ENCODE assay signal across 26 cellular contexts in the genomic region with DNA sequence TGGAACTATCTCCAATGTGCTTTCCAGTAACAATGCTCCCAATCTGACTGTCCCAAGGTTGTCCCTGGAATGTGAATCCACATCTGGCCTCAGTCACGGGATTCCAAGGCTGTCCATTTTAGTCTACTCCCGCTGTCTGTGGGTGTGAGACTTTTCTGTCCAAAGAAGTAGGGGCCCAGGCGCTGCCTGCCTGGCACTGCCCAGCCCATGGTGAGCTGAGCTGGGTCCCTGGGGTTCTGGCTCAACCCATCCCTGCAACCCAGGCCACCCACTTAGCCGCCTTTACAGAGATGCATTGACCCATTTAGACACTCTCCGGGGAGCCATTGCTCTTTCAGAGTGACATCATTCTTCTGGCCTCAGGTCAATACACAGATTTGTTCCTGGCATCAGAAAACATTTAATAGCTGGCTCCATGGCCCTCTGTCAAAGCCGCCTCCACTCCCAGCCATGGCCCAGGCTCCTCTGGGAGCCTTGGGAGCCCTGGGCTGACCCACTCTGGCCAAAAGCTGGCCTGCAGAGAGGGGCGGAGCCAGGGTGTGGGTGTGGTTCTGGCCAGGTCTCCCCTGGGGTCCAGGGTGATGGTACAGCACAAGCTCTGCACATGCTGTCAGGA. TPM values are rescaled to one million over a fixed set of nuclear protein-coding genes. Genes with fewer than 3 reads are reported as not detected.
A peak's percentile ranks its signal among the peaks of the same experiment; 100 is the strongest.
DNase-seq lines count a peak whose midpoint lies in the region; ATAC-seq and TF ChIP-seq lines count a peak whose summit lies in the region.
"Had no signal": no experiment of that assay in that cellular context is flagged by ENCODE, and none has a peak within 500 bp of the region (broad histone marks: within the 10 kb centered on the region; RNA-seq: fewer than 3 reads in every experiment).

No MANE protein-coding gene starts in this region.

- no peak overlapping the region for H3K4me3 Mint-ChIP-seq in CD4-positive, alpha-beta memory T cell
- H3K4me3 Mint-ChIP-seq: activated CD4-positive, alpha-beta memory T cell treated with anti-CD3 and anti-CD28 coated beads, Interleukin-2, amount 10 ng/mL, durations not matched to agents 7 days and 5 days; central memory CD8-positive, alpha-beta T cell; naive thymus-derived CD8-positive, alpha-beta T cell; stimulated activated naive CD8-positive, alpha-beta T cell treated with anti-CD3 and anti-CD28 coated beads, Interleukin-15, Interleukin-2, amounts not matched to agents 100 ng/mL and 50 ng/mL, for 24 hours; type B pancreatic cell had no signal

- no peaks in the 10 kb centered on the region for H3K4me1 Mint-ChIP-seq in CD4-positive, alpha-beta memory T cell
- H3K4me1 Mint-ChIP-seq: activated CD4-positive, alpha-beta memory T cell treated with anti-CD3 and anti-CD28 coated beads, Interleukin-2, amount 10 ng/mL, durations not matched to agents 7 days and 5 days; central memory CD8-positive, alpha-beta T cell had no signal

- no peak for TF ChIP-seq POLR2A in gastroesophageal sphincter (IDR thresholded peaks at IDR 0.05)

- DNase-seq in Right ventricle myocardium inferior (ENCODE audit: missing footprints) (peak; percentile 81), cardiac septum (ENCODE audit: low spot score) (no peak), retina (peak; percentile 44), COLO829 (ENCODE audit: low spot score) (no peak)
- DNase-seq in CD4-positive, alpha-beta memory T cell: no peak
- DNase-seq: activated CD4-positive, alpha-beta memory T cell treated with anti-CD3 and anti-CD28 coated beads, Interleukin-2, amount 10 ng/mL, durations not matched to agents 7 days and 5 days; activated CD4-positive, CD25-positive, alpha-beta regulatory T cell; activated naive CD4-positive, alpha-beta T cell; activated T-cell treated with anti-CD3 and anti-CD28 coated beads, Interleukin-2, amount 50 U/mL, for 1 hour; naive thymus-derived CD8-positive, alpha-beta T cell; NCI-H1436 treated with DMSO at 0.1 percent for 48 hours; NCI-H774; Peyer's patch had no signal

- H3K27ac ChIP-seq in gastroesophageal sphincter: no peak overlapping the region
- H3K27ac ChIP-seq in CD4-positive, alpha-beta memory T cell (ENCODE audit: low read depth, low read length): no peak overlapping the region
- H3K27ac ChIP-seq: A549, BLaER1, ovary, Peyer's patch had no signal

- WGBS in gastroesophageal sphincter (ENCODE audit: low coverage in 1 of 2), 2 donors: 21% methylated on average over 2 of the region's 7 CpGs; no CpG with 5 or more reads in 1 of the 2 donors

- no peak for TF ChIP-seq CTCF in gastroesophageal sphincter (IDR thresholded peaks at IDR 0.05)

- CTCF ChIA-PET in CD4-positive, alpha-beta memory T cell (lab: Charles Lee; ENCODE audit: partially characterized antibody): interaction anchor here (1.5 to 3.6 kb wide), 2 partner anchors 8 to 11 kb away, joined by 10 to 13 read pairs; no protein-coding TSS in a partner anchor

- H3K9me3 Mint-ChIP-seq in CD4-positive, alpha-beta memory T cell: peaks cover 0 to 1% (median 0%) of the 10 kb centered on the region in 8 donors
- H3K9me3 Mint-ChIP-seq: activated CD4-positive, alpha-beta memory T cell treated with anti-CD3 and anti-CD28 coated beads, Interleukin-2, amount 10 ng/mL, durations not matched to agents 7 days and 5 days; central memory CD8-positive, alpha-beta T cell; naive thymus-derived CD8-positive, alpha-beta T cell; stimulated activated naive CD8-positive, alpha-beta T cell treated with anti-CD3 and anti-CD28 coated beads, Interleukin-15, Interleukin-2, amounts not matched to agents 100 ng/mL and 50 ng/mL, for 24 hours; type B pancreatic cell had no signal

- H3K27me3 ChIP-seq in gastroesophageal sphincter: peaks cover 62% of the 10 kb centered on the region
- no peaks in the 10 kb centered on the region for H3K27me3 ChIP-seq in CD4-positive, alpha-beta memory T cell (ENCODE audit: insufficient read depth, low read length)
- H3K27me3 ChIP-seq: BLaER1, ovary, Peyer's patch had no signal

- H3K9me3 ChIP-seq in gastroesophageal sphincter: no peaks in the 10 kb centered on the region
- no peaks in the 10 kb centered on the region for H3K9me3 ChIP-seq in CD4-positive, alpha-beta memory T cell (ENCODE audit: control insufficient read depth in 1 of 2, low read length in 2 of 2)
- H3K9me3 ChIP-seq: A549, BLaER1, ovary, Peyer's patch had no signal

- no peak overlapping the region for H3K4me3 ChIP-seq in gastroesophageal sphincter
- no peak overlapping the region for H3K4me3 ChIP-seq in CD4-positive, alpha-beta memory T cell (ENCODE audit: low read length in 2 of 2)
- H3K4me3 ChIP-seq: A549, BLaER1, ovary, Peyer's patch had no signal

- H3K27me3 Mint-ChIP-seq in CD4-positive, alpha-beta memory T cell: peaks cover 9 to 16% of the 10 kb centered on the region in 2 donors

- no peak overlapping the region for H3K27ac Mint-ChIP-seq in CD4-positive, alpha-beta memory T cell
- H3K27ac Mint-ChIP-seq: activated CD4-positive, alpha-beta memory T cell treated with anti-CD3 and anti-CD28 coated beads, Interleukin-2, amount 10 ng/mL, durations not matched to agents 7 days and 5 days; naive thymus-derived CD8-positive, alpha-beta T cell; stimulated activated naive CD8-positive, alpha-beta T cell treated with anti-CD3 and anti-CD28 coated beads, Interleukin-15, Interleukin-2, amounts not matched to agents 100 ng/mL and 50 ng/mL, for 24 hours; type B pancreatic cell had no signal

- no peak for TF ChIP-seq EP300 in gastroesophageal sphincter (IDR thresholded peaks at IDR 0.05)

- intact Hi-C loops in Right ventricle myocardium inferior (cut with DNase I) (no loop called here), cardiac septum (cut with DNase I) (no loop called here)
- intact Hi-C loops in CD4-positive, alpha-beta memory T cell (cut with micrococcal nuclease): no loop called here

- H3K36me3 Mint-ChIP-seq in CD4-positive, alpha-beta memory T cell: no peaks in the 10 kb centered on the region
- H3K36me3 Mint-ChIP-seq: naive thymus-derived CD8-positive, alpha-beta T cell; type B pancreatic cell had no signal

- H3K4me1 ChIP-seq in gastroesophageal sphincter: peaks cover 0 to 8% (median 0%) of the 10 kb centered on the region in 3 donors
- H3K4me1 ChIP-seq in CD4-positive, alpha-beta memory T cell (ENCODE audit: insufficient read depth, low read length): no peaks in the 10 kb centered on the region
- H3K4me1 ChIP-seq: A549, Peyer's patch had no signal

- no peaks in the 10 kb centered on the region for H3K36me3 ChIP-seq in gastroesophageal sphincter
- H3K36me3 ChIP-seq in CD4-positive, alpha-beta memory T cell (ENCODE audit: insufficient read depth, low read length): no peaks in the 10 kb centered on the region
- H3K36me3 ChIP-seq: BLaER1, ovary, Peyer's patch had no signal

- POLR2A ChIA-PET in CD4-positive, alpha-beta memory T cell (lab: Charles Lee; ENCODE audit: partially characterized antibody): no interaction called here

- ATAC-seq in Right ventricle myocardium inferior (peak; percentile 87), gastroesophageal sphincter (peak; percentile 55), HG02610 (IDR thresholded peaks at IDR 0.05; ENCODE audit: unreplicated experiment) (no peak), GM21786 (IDR thresholded peaks at IDR 0.05; ENCODE audit: unreplicated experiment) (no peak)
- ATAC-seq: naive thymus-derived CD8-positive, alpha-beta T cell had no signal

RNA-seq across cellular contexts. Expression of a gene that starts 47.2 kb away (rescaled TPM):
- total RNA-seq in Right ventricle myocardium inferior (not detected), cardiac septum (not detected), gastroesophageal sphincter (not detected)
- total RNA-seq in CD4-positive, alpha-beta memory T cell: not detected
- polyA plus RNA-seq in CD4-positive, alpha-beta memory T cell: not detected
- total RNA-seq: activated CD4-positive, alpha-beta memory T cell treated with anti-CD3 and anti-CD28 coated beads, Interleukin-2, amount 10 ng/mL, durations not matched to agents 7 days and 5 days; epithelial cell of proximal tubule; mesenteric fat pad; naive thymus-derived CD8-positive, alpha-beta T cell; ovary; Peyer's patch; SK-MEL-5; T-helper 2 cell treated with Interferon-gamma antibody and Interleukin-4, amounts not matched to agents 100 ng/mL and 5 ng/mL, for 36 hours had no signal
- polyA plus RNA-seq: naive thymus-derived CD8-positive, alpha-beta T cell; ovary had no signal

Comparison
In these comparisons a context has a peak if more than half of its experiments do, and no peak if none do; other contexts are left out.
1. DNase-seq: peak in Right ventricle myocardium inferior (single experiment) and retina (single experiment); none in cardiac septum (single experiment), COLO829 (single experiment) and CD4-positive, alpha-beta memory T cell (0 of 5).
2. ATAC-seq: peak in Right ventricle myocardium inferior (single experiment) and gastroesophageal sphincter (single experiment); none in HG02610 (single experiment) and GM21786 (single experiment).